In the genomic region with DNA sequence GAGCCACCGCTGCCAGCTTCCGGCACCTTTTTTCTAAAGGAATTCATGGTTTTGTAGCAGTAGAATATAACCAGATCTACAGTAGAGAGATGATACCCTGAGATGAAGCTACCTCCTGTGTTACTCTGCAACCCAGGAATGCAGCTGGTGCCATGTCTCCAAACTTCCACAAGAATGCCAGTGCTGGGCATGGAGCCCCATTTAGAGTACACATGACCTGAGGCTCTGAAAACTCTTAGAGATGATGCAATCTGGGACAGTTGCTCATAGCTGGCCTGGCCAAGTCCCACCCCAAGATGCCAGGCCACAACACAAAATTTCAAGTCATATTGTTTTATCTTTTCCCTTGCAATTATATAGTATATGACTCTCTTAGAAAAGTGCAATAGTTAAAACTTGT, we compare ENCODE assay signal across 6 cellular contexts. TPM values are rescaled to one million over a fixed set of nuclear protein-coding genes. Genes with fewer than 3 reads are reported as not detected.
"Had no signal": no experiment of that assay in that cellular context is flagged by ENCODE, and none has a peak within 500 bp of the region (broad histone marks: within the 10 kb centered on the region; RNA-seq: fewer than 3 reads in every experiment).

No MANE protein-coding gene starts in this region.

RNA-seq across cellular contexts. Expression of a gene that starts 18.5 kb away (rescaled TPM):
- total RNA-seq: fibroblast of villous mesenchyme had no signal

RNA-seq across cellular contexts. Expression of a gene that starts 35.1 kb away (rescaled TPM):
- total RNA-seq: esophagus muscularis mucosa, occipital lobe, prostate gland, stomach, uterus had no signal
- polyA plus RNA-seq: stomach had no signal
